In the genomic region with DNA sequence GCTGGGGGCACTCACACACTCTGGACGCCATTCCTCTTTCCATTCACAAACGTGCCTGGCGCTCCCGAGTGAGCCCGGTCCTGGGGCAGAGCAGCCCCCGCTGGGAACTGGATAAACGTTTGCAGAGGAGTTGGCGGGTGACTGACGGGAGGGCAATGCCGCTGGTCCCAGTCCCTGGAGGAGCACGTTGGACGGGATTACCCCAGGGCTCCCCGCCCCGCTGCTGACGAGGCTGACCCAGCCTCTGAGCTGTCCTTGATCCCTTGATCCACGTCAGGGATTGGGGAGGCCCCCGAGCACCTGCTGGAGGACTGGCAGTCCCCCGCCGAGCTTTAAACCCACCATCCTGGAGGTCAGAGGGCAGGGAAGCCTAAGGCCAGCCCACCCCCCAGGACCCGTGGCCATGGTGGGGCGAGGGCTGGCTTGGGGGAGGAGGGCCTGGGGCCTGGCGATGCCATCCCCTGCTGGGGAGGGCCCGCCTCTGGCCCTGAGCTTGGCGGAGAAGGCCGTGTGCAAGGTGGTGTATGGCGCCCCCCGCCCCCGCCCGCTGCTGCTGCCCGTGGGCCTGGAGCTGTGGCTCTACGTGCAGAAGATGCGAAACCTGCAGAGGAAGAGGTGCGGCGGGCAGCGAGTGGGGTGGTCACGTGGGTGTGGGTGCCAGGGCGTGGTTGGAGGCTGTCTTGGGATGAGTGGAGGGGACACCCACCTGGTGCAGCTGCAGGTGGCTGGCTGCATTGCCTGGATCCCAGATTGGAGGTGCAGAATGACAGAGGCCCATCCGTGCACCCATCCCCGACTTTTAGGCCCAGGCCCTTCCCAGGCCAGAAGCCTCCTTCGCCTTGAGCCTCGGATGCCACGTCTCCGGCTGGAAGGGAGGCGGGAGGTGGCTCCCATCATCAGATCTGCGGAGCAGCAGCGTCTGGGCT, we compare ENCODE assay signal across 1 cellular context.
TF ChIP-seq lines count a peak whose summit lies in the region.

No MANE protein-coding gene starts in this region.

TF ChIP-seq in HEK293, 187 proteins besides CTCF, POLR2A, EP300 and RAD21 (continued from another document):
- no peak for TF ChIP-seq ZNF214 (tag by site-specific recombination; IDR thresholded peaks at IDR 0.05; ENCODE audit: borderline replicate concordance)
- TF ChIP-seq GFI1B (tag by site-specific recombination; IDR thresholded peaks at IDR 0.05), result no peak
- TF ChIP-seq, protein P1, sequence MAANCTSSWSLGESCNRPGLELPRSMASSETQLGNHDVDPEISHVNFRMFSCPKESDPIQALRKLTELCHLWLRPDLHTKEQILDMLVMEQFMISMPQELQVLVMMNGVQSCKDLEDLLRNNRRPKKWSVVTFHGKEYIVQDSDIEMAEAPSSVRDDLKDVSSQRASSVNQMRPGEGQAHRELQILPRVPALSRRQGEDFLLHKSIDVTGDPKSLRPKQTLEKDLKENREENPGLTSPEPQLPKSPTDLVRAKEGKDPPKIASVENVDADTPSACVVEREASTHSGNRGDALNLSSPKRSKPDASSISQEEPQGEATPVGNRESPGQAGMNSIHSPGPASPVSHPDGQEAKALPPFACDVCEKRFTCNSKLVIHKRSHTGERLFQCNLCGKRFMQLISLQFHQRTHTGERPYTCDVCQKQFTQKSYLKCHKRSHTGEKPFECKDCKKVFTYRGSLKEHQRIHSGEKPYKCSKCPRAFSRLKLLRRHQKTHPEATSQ (tag by site-specific recombination; IDR thresholded peaks at IDR 0.05), result no peak
- TF ChIP-seq KLF1 (tag by site-specific recombination; IDR thresholded peaks at IDR 0.05), result peak; percentile 89
- no peak for TF ChIP-seq ZNF701 (tag by site-specific recombination; IDR thresholded peaks at IDR 0.05)
- no peak for TF ChIP-seq ZNF48 (tag by site-specific recombination; IDR thresholded peaks at IDR 0.05)
- no peak for TF ChIP-seq ZBTB1 (tag by site-specific recombination; IDR thresholded peaks at IDR 0.05)
- TF ChIP-seq KLF9 (tag by site-specific recombination; IDR thresholded peaks at IDR 0.05; ENCODE audit: low read depth), result no peak
- no peak for TF ChIP-seq ZEB2 (tag by site-specific recombination; IDR thresholded peaks at IDR 0.05)
- TF ChIP-seq, protein P2, sequence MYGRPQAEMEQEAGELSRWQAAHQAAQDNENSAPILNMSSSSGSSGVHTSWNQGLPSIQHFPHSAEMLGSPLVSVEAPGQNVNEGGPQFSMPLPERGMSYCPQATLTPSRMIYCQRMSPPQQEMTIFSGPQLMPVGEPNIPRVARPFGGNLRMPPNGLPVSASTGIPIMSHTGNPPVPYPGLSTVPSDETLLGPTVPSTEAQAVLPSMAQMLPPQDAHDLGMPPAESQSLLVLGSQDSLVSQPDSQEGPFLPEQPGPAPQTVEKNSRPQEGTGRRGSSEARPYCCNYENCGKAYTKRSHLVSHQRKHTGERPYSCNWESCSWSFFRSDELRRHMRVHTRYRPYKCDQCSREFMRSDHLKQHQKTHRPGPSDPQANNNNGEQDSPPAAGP (tag by site-specific recombination; IDR thresholded peaks at IDR 0.05), result no peak
- TF ChIP-seq ZNF211 (tag by site-specific recombination; IDR thresholded peaks at IDR 0.05; ENCODE audit: low read depth), result no peak
- no peak for TF ChIP-seq ZNF423 (tag by site-specific recombination; IDR thresholded peaks at IDR 0.05)
- TF ChIP-seq ZFHX2 (tag by site-specific recombination; conservative IDR thresholded peaks at IDR 0.05), result peak; percentile 72
- no peak for TF ChIP-seq MZF1 (tag by site-specific recombination; IDR thresholded peaks at IDR 0.05; ENCODE audit: borderline replicate concordance)
- TF ChIP-seq ZNF624 (tag by site-specific recombination; IDR thresholded peaks at IDR 0.05), result no peak
- TF ChIP-seq, protein P3, sequence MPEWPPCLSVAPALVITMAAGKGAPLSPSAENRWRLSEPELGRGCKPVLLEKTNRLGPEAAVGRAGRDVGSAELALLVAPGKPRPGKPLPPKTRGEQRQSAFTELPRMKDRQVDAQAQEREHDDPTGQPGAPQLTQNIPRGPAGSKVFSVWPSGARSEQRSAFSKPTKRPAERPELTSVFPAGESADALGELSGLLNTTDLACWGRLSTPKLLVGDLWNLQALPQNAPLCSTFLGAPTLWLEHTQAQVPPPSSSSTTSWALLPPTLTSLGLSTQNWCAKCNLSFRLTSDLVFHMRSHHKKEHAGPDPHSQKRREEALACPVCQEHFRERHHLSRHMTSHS (tag by site-specific recombination; IDR thresholded peaks at IDR 0.05), result no peak
- TF ChIP-seq GLIS2 (tag by site-specific recombination; IDR thresholded peaks at IDR 0.05), result peak; percentile 15; the same call in 1 of the 2 replicates
- no peak for TF ChIP-seq ZNF184 (tag by site-specific recombination; IDR thresholded peaks at IDR 0.05)
- TF ChIP-seq GLIS1 (tag by site-specific recombination; IDR thresholded peaks at IDR 0.05), result no peak
- no peak for TF ChIP-seq ZNF510 (tag by site-specific recombination; IDR thresholded peaks at IDR 0.05; ENCODE audit: insufficient replicate concordance)
- TF ChIP-seq ZBTB8A (tag by site-specific recombination; IDR thresholded peaks at IDR 0.05), result no peak
- no peak for TF ChIP-seq ZBTB21 (tag by site-specific recombination; IDR thresholded peaks at IDR 0.05)
- no peak for TF ChIP-seq ZFP37 (tag by site-specific recombination; IDR thresholded peaks at IDR 0.05)
- TF ChIP-seq EGR2 (tag by site-specific recombination; IDR thresholded peaks at IDR 0.05; ENCODE audit: low read depth), result peak; percentile 75
- no peak for TF ChIP-seq SCRT2 (tag by site-specific recombination; IDR thresholded peaks at IDR 0.05)
- TF ChIP-seq ZNF555 (tag by site-specific recombination; conservative IDR thresholded peaks at IDR 0.05), result no peak
- TF ChIP-seq HOXC10 (CRISPR knock-in tag; IDR thresholded peaks at IDR 0.05), result no peak
- TF ChIP-seq GLI2 (tag by site-specific recombination; IDR thresholded peaks at IDR 0.05; ENCODE audit: borderline replicate concordance, low read depth), result no peak
- no peak for TF ChIP-seq ZNF660 (tag by site-specific recombination; IDR thresholded peaks at IDR 0.05)
- TF ChIP-seq ZNF26 (tag by site-specific recombination; IDR thresholded peaks at IDR 0.05), result no peak
- TF ChIP-seq, protein P4, sequence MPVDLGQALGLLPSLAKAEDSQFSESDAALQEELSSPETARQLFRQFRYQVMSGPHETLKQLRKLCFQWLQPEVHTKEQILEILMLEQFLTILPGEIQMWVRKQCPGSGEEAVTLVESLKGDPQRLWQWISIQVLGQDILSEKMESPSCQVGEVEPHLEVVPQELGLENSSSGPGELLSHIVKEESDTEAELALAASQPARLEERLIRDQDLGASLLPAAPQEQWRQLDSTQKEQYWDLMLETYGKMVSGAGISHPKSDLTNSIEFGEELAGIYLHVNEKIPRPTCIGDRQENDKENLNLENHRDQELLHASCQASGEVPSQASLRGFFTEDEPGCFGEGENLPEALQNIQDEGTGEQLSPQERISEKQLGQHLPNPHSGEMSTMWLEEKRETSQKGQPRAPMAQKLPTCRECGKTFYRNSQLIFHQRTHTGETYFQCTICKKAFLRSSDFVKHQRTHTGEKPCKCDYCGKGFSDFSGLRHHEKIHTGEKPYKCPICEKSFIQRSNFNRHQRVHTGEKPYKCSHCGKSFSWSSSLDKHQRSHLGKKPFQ (tag by site-specific recombination; IDR thresholded peaks at IDR 0.05), result no peak
- TF ChIP-seq KLF8 (tag by site-specific recombination; IDR thresholded peaks at IDR 0.05), result peak; percentile 66; the same call in 1 of the 2 replicates
- TF ChIP-seq, protein P5, sequence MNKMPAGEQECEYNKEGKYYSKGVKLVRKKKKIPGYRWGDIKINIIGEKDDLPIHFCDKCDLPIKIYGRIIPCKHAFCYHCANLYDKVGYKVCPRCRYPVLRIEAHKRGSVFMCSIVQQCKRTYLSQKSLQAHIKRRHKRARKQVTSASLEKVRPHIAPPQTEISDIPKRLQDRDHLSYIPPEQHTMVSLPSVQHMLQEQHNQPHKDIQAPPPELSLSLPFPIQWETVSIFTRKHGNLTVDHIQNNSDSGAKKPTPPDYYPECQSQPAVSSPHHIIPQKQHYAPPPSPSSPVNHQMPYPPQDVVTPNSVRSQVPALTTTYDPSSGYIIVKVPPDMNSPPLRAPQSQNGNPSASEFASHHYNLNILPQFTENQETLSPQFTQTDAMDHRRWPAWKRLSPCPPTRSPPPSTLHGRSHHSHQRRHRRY (tag by site-specific recombination; IDR thresholded peaks at IDR 0.05), result no peak
- TF ChIP-seq, protein P6, sequence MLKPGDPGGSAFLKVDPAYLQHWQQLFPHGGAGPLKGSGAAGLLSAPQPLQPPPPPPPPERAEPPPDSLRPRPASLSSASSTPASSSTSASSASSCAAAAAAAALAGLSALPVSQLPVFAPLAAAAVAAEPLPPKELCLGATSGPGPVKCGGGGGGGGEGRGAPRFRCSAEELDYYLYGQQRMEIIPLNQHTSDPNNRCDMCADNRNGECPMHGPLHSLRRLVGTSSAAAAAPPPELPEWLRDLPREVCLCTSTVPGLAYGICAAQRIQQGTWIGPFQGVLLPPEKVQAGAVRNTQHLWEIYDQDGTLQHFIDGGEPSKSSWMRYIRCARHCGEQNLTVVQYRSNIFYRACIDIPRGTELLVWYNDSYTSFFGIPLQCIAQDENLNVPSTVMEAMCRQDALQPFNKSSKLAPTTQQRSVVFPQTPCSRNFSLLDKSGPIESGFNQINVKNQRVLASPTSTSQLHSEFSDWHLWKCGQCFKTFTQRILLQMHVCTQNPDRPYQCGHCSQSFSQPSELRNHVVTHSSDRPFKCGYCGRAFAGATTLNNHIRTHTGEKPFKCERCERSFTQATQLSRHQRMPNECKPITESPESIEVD (tag by site-specific recombination; IDR thresholded peaks at IDR 0.05), result no peak
- TF ChIP-seq ZNF549 (tag by site-specific recombination; IDR thresholded peaks at IDR 0.05), result no peak
- TF ChIP-seq ZNF639 (tag by site-specific recombination; IDR thresholded peaks at IDR 0.05), result no peak
- no peak for TF ChIP-seq HIC1 (tag by site-specific recombination; IDR thresholded peaks at IDR 0.05)
